8 cellular contexts compared by ENCODE assay signal in the genomic region with DNA sequence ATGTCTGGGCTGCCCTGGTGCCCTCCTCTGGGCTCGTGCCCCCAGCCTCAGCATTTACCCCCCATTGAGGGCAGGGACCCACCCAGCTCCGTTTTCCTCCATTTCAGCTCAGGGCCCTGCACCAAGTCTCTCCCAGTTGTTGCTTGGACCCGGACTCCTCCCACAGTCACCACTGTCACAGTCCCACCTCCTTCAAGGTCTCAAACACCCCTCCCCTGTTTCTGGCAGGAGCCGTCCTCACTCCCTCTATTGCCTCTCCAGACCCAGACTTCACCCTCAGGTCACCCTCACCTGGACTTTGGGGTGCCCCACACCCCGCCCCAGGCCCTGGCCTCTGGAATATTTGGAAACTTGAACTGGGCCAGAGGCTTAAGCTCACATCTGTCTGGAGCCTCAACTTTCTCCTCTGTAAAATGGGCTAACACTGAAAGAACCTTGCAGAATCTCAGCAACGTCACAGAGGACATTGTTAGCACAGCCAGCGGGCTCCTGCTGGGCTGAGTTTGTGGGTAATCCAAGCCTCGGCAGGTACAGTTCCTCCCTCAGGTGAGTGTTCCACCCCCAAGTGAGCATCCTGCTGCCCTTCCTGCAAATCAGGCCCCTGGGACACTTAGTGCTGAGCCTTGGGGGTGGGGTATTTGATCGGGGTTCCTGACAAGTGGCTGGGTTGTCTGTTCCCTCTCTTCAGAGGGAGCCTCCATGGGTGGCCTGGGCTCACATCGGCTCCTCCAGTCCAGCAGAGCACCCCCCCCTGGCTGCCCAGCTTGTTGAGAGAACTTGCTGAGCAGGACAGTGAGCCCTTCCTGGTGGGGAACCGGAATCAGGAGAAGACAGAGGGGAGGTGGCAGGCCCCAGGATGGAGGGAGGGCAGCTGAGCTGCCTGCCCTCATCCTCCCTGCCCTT.
DNase-seq lines count a peak whose midpoint lies in the region; ATAC-seq and TF ChIP-seq lines count a peak whose summit lies in the region.

No MANE protein-coding gene starts in this region.

- no peak for DNase-seq in CD4-positive, alpha-beta memory T cell
- DNase-seq in foreskin fibroblast (peak in 1 of 2 donors; percentile 33), progenitor cell of endocrine pancreas (ENCODE audit: low spot score, unreplicated experiment) (no peak), SKM-1 treated with dmso at 0.1 percent for 144 hours (lab: John Stamatoyannopoulos, UW; ENCODE audit: unreplicated experiment) (no peak), GM03348 (ENCODE audit: low spot score) (no peak)
- no peak for DNase-seq in NK-92 treated with Interleukin-12 subunit alpha and Interleukin-12 subunit beta, amount 100 ng/mL, for 24 hours (lab: John Stamatoyannopoulos, UW)

- H3K27ac Mint-ChIP-seq in CD4-positive, alpha-beta memory T cell: peak overlapping the region; percentile 93 to 99 (median 97)
- H3K27ac Mint-ChIP-seq in progenitor cell of endocrine pancreas: peak overlapping the region; percentile 88

- peaks cover 0 to 1% of the 10 kb centered on the region in 2 donors for H3K27me3 Mint-ChIP-seq in CD4-positive, alpha-beta memory T cell
- no peaks in the 10 kb centered on the region for H3K27me3 Mint-ChIP-seq in progenitor cell of endocrine pancreas

- peaks cover 61% of the 10 kb centered on the region for H3K4me1 ChIP-seq in CD4-positive, alpha-beta memory T cell (ENCODE audit: insufficient read depth, low read length)

- H3K4me3 Mint-ChIP-seq in CD4-positive, alpha-beta memory T cell: peak overlapping the region; percentile 80 to 96 (median 92)
- H3K4me3 Mint-ChIP-seq in progenitor cell of endocrine pancreas (ENCODE audit: low read depth): peak overlapping the region; percentile 40

- intact Hi-C loops in CD4-positive, alpha-beta memory T cell (cut with micrococcal nuclease): no loop called here

- POLR2A ChIA-PET in CD4-positive, alpha-beta memory T cell (lab: Charles Lee; ENCODE audit: partially characterized antibody): interaction anchor here (0.8 to 2.9 kb wide), 7 partner anchors 9 to 314 kb away, joined by 3 to 50 read pairs (median 8); no protein-coding TSS in a partner anchor

- H3K4me3 ChIP-seq in CD4-positive, alpha-beta memory T cell (ENCODE audit: low read length in 2 of 2): peak overlapping the region in 1 of 2 donors; percentile 43
- peak overlapping the region; percentile 37 to 40 for H3K4me3 ChIP-seq in foreskin fibroblast (ENCODE audit: low read depth in 1 of 2, low read length in 2 of 2)

- no peaks in the 10 kb centered on the region for H3K9me3 ChIP-seq in CD4-positive, alpha-beta memory T cell (ENCODE audit: control insufficient read depth in 1 of 2, low read length in 2 of 2)

- no peak for ATAC-seq in HG02798 (IDR thresholded peaks at IDR 0.05; ENCODE audit: poor library complexity, unreplicated experiment)

- H3K27ac ChIP-seq in CD4-positive, alpha-beta memory T cell (ENCODE audit: low read depth, low read length): peak overlapping the region; percentile 91
- peak overlapping the region; percentile 100; the same call in 1 of the 2 replicates for H3K27ac ChIP-seq in VCaP

- H3K27me3 ChIP-seq in CD4-positive, alpha-beta memory T cell (ENCODE audit: insufficient read depth, low read length): no peaks in the 10 kb centered on the region

- H3K36me3 Mint-ChIP-seq in CD4-positive, alpha-beta memory T cell: peaks cover 0 to 22% of the 10 kb centered on the region in 2 donors
- H3K36me3 Mint-ChIP-seq in progenitor cell of endocrine pancreas (ENCODE audit: insufficient read depth): no peaks in the 10 kb centered on the region

- H3K4me1 Mint-ChIP-seq in CD4-positive, alpha-beta memory T cell: peaks cover 31 to 70% (median 50%) of the 10 kb centered on the region in 4 donors
- H3K4me1 Mint-ChIP-seq in progenitor cell of endocrine pancreas (ENCODE audit: low read depth): peaks cover 58% of the 10 kb centered on the region

- peaks cover 0 to 2% (median 0%) of the 10 kb centered on the region in 8 donors for H3K9me3 Mint-ChIP-seq in CD4-positive, alpha-beta memory T cell
- no peaks in the 10 kb centered on the region for H3K9me3 Mint-ChIP-seq in progenitor cell of endocrine pancreas (ENCODE audit: low read depth)

- CTCF ChIA-PET in CD4-positive, alpha-beta memory T cell (lab: Charles Lee; ENCODE audit: partially characterized antibody): interaction anchor here (0.6 to 1.4 kb wide), 5 partner anchors 10 to 317 kb away, joined by 3 to 6 read pairs (median 3); no protein-coding TSS in a partner anchor

- H3K36me3 ChIP-seq in CD4-positive, alpha-beta memory T cell (ENCODE audit: insufficient read depth, low read length): no peaks in the 10 kb centered on the region

- TF ChIP-seq CTCF in VCaP (conservative IDR thresholded peaks at IDR 0.05) (no peak), foreskin fibroblast (IDR thresholded peaks at IDR 0.05; ENCODE audit: low read depth, low read length) (no peak), progenitor cell of endocrine pancreas (IDR thresholded peaks at IDR 0.05; ENCODE audit: unreplicated experiment) (no peak)
